16 cellular contexts compared by ENCODE assay signal in the genomic region with DNA sequence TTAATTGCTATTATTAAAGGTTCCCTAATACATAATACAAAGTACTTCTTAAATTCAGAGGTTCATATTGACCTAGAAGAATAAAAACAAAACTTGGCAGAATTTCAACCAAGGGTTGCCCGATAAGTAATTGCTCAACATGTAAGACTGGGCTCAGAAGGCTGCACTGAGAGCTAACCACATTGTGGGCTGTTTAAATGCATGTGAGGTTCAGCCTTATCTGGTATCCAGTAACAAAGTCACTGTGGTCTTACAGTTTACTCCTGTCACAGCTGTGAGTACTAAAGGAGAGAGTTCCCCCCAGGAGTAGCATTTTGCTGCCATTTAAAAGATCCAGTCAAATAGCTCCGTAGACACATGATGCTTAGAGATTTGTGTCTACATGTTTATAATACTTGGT. TPM values are rescaled to one million over a fixed set of nuclear protein-coding genes. Genes with fewer than 3 reads are reported as not detected.
DNase-seq lines count a peak whose midpoint lies in the region; ATAC-seq and TF ChIP-seq lines count a peak whose summit lies in the region.
"Had no signal": no experiment of that assay in that cellular context is flagged by ENCODE, and none has a peak within 500 bp of the region (broad histone marks: within the 10 kb centered on the region; RNA-seq: fewer than 3 reads in every experiment).

No MANE protein-coding gene starts in this region.

- no peak overlapping the region for H3K4me3 ChIP-seq in SK-N-MC
- no peak overlapping the region for H3K4me3 ChIP-seq in MM.1S (ENCODE audit: low read length)
- H3K4me3 ChIP-seq in PC-3 (ENCODE audit: low read length): no peak overlapping the region
- H3K4me3 ChIP-seq: lung had no signal

- H3F3A ChIP-seq in MM.1S (ENCODE audit: insufficient read depth, low read length): peaks cover 26% of the 10 kb centered on the region
- H3F3A ChIP-seq in PC-3 (ENCODE audit: low read length, unreplicated experiment): no peaks in the 10 kb centered on the region

- H3K27ac ChIP-seq in SK-N-MC: peak overlapping the region; percentile 66
- H3K27ac ChIP-seq in MM.1S (ENCODE audit: low read length): no peak overlapping the region
- no peak overlapping the region for H3K27ac ChIP-seq in PC-3 (ENCODE audit: low read length)

- H3K9ac ChIP-seq in SK-N-MC (ENCODE audit: insufficient read length) (no peak overlapping the region), MM.1S (ENCODE audit: low read length) (no peak overlapping the region), PC-3 (ENCODE audit: low read length) (no peak overlapping the region)

- TF ChIP-seq CTCF in type B pancreatic cell (conservative IDR thresholded peaks at IDR 0.05) (no peak), MM.1S (IDR thresholded peaks at IDR 0.05; ENCODE audit: low read length) (no peak), PC-3 (conservative IDR thresholded peaks at IDR 0.05; ENCODE audit: low read depth, low read length) (no peak)

- BruUV-seq in PC-3 (replicated peaks; lab: Mats Ljungman, UMichigan): no TSS peak

- POLR2A ChIA-PET in PC-3 (lab: Charles Lee; ENCODE audit: unreplicated experiment): no interaction called here

- H3K36me3 Mint-ChIP-seq in effector memory CD8-positive, alpha-beta T cell (ENCODE audit: insufficient read depth): peaks cover 57% of the 10 kb centered on the region
- H3K36me3 Mint-ChIP-seq in type B pancreatic cell: peaks cover 10% of the 10 kb centered on the region

- H2AFZ ChIP-seq in MM.1S (ENCODE audit: low read length) (no peak overlapping the region), PC-3 (ENCODE audit: low read length) (no peak overlapping the region)

- peaks cover 38% of the 10 kb centered on the region for H3K4me1 Mint-ChIP-seq in stimulated activated naive CD8-positive, alpha-beta T cell treated with anti-CD3 and anti-CD28 coated beads, Interleukin-15, amount 100 ng/mL, for 72 hours
- H3K4me1 Mint-ChIP-seq in effector memory CD8-positive, alpha-beta T cell (ENCODE audit: low read depth in 2 of 2): peaks cover 16 to 18% of the 10 kb centered on the region in 2 donors
- H3K4me1 Mint-ChIP-seq in type B pancreatic cell (ENCODE audit: unreplicated experiment): peaks cover 23% of the 10 kb centered on the region

- CTCF ChIA-PET in PC-3 (lab: Charles Lee): no interaction called here

- H3K4me3 Mint-ChIP-seq in stimulated activated naive CD8-positive, alpha-beta T cell treated with anti-CD3 and anti-CD28 coated beads, Interleukin-15, amount 100 ng/mL, for 72 hours: no peak overlapping the region
- H3K4me3 Mint-ChIP-seq in effector memory CD8-positive, alpha-beta T cell: no peak overlapping the region
- peak overlapping the region; percentile 89 for H3K4me3 Mint-ChIP-seq in type B pancreatic cell
- H3K4me3 Mint-ChIP-seq: T-helper 1 cell treated with Interleukin-12 subunit alpha and Interleukin-12 subunit beta and Interleukin-4 antibody, amounts not matched to agents 30 μg/mL and 1 μg/mL, for 36 hours had no signal

- H3K9me3 Mint-ChIP-seq in stimulated activated naive CD8-positive, alpha-beta T cell treated with anti-CD3 and anti-CD28 coated beads, Interleukin-15, amount 100 ng/mL, for 72 hours: no peaks in the 10 kb centered on the region
- no peaks in the 10 kb centered on the region for H3K9me3 Mint-ChIP-seq in effector memory CD8-positive, alpha-beta T cell
- peaks cover 4% of the 10 kb centered on the region for H3K9me3 Mint-ChIP-seq in type B pancreatic cell
- H3K9me3 Mint-ChIP-seq: T-helper 1 cell treated with Interleukin-12 subunit alpha and Interleukin-12 subunit beta and Interleukin-4 antibody, amounts not matched to agents 30 μg/mL and 1 μg/mL, for 36 hours had no signal

- H3K9me3 ChIP-seq in SK-N-MC (ENCODE audit: low read depth, low read length) (no peaks in the 10 kb centered on the region), MM.1S (replicated peaks; ENCODE audit: insufficient read depth, low read length) (no peaks in the 10 kb centered on the region), PC-3 (ENCODE audit: low read length) (no peaks in the 10 kb centered on the region)

- DNase-seq in stimulated activated naive CD8-positive, alpha-beta T cell treated with anti-CD3 and anti-CD28 coated beads, Interleukin-15, amount 100 ng/mL, for 72 hours: no peak
- no peak for DNase-seq in stimulated activated naive CD8-positive, alpha-beta T cell treated with anti-CD3 and anti-CD28 coated beads, Interleukin-15, Interleukin-2, amounts not matched to agents 100 U/mL and 50 U/mL, for 24 hours
- DNase-seq in SK-N-MC (ENCODE audit: low read depth, low spot score) (no peak), type B pancreatic cell (ENCODE audit: extremely low spot score, unreplicated experiment) (no peak), MM.1S (no peak), PC-3 (no peak), NCI-H2029 (lab: John Stamatoyannopoulos, UW) (no peak)
- no peak for DNase-seq in effector memory CD8-positive, alpha-beta T cell
- DNase-seq: anterior cingulate cortex; hypothalamus; NCI-H1436 treated with DMSO at 0.1 percent for 48 hours; posterior cingulate gyrus; stimulated activated CD4-positive, alpha-beta T cell treated with anti-CD3 and anti-CD28 coated beads, Interleukin-1b, Interleukin-23, amount 100 ng/mL, for 48 hours; stimulated activated naive CD4-positive, alpha-beta T cell treated with Interleukin-2 at 50 U/mL for 16 hours had no signal

- H3K27me3 ChIP-seq in MM.1S (replicated peaks; ENCODE audit: insufficient read depth, low read length) (no peaks in the 10 kb centered on the region), PC-3 (ENCODE audit: low read length) (no peaks in the 10 kb centered on the region)

- H3K27me3 Mint-ChIP-seq in stimulated activated naive CD8-positive, alpha-beta T cell treated with anti-CD3 and anti-CD28 coated beads, Interleukin-15, amount 100 ng/mL, for 72 hours: no peaks in the 10 kb centered on the region
- H3K27me3 Mint-ChIP-seq in effector memory CD8-positive, alpha-beta T cell: no peaks in the 10 kb centered on the region
- no peaks in the 10 kb centered on the region for H3K27me3 Mint-ChIP-seq in type B pancreatic cell

- H4K20me1 ChIP-seq in MM.1S (ENCODE audit: insufficient read depth, low read length) (no peaks in the 10 kb centered on the region), PC-3 (ENCODE audit: low read length) (no peaks in the 10 kb centered on the region)

- intact Hi-C loops in PC-3 (cut with micrococcal nuclease): no loop called here

- ATAC-seq in stimulated activated naive CD8-positive, alpha-beta T cell treated with anti-CD3 and anti-CD28 coated beads, Interleukin-15, amount 100 ng/mL, for 72 hours: peak; percentile 42
- ATAC-seq in stimulated activated naive CD8-positive, alpha-beta T cell treated with anti-CD3 and anti-CD28 coated beads, Interleukin-15, Interleukin-2, amounts not matched to agents 100 U/mL and 50 U/mL, for 24 hours: no peak
- ATAC-seq in effector memory CD8-positive, alpha-beta T cell (replicated peaks): peak; percentile 35
- no peak for ATAC-seq in PC-3

- H3K4me2 ChIP-seq in MM.1S (ENCODE audit: low read depth, low read length) (no peak overlapping the region), PC-3 (ENCODE audit: low read length) (no peak overlapping the region)

- peak overlapping the region in 1 of 2 donors; percentile 48 for H3K27ac Mint-ChIP-seq in stimulated activated naive CD8-positive, alpha-beta T cell treated with anti-CD3 and anti-CD28 coated beads, Interleukin-15, amount 100 ng/mL, for 72 hours
- no peak overlapping the region for H3K27ac Mint-ChIP-seq in effector memory CD8-positive, alpha-beta T cell
- no peak overlapping the region for H3K27ac Mint-ChIP-seq in type B pancreatic cell
- H3K27ac Mint-ChIP-seq: T-helper 1 cell treated with Interleukin-12 subunit alpha and Interleukin-12 subunit beta and Interleukin-4 antibody, amounts not matched to agents 30 μg/mL and 1 μg/mL, for 36 hours had no signal

- H3K9me2 ChIP-seq in MM.1S (replicated peaks; ENCODE audit: insufficient read depth, low read length): no peaks in the 10 kb centered on the region
- no peaks in the 10 kb centered on the region for H3K9me2 ChIP-seq in PC-3 (replicated peaks; ENCODE audit: low read length)

- peaks cover 8% of the 10 kb centered on the region for H3K79me2 ChIP-seq in MM.1S (ENCODE audit: low read length)
- H3K79me2 ChIP-seq in PC-3 (ENCODE audit: low read length): peaks cover 20% of the 10 kb centered on the region

- H3K4me1 ChIP-seq in MM.1S (ENCODE audit: low read length) (peaks cover 5% of the 10 kb centered on the region; the same call in 1 of the 2 replicates), PC-3 (ENCODE audit: insufficient read depth, low read length) (peaks cover 10% of the 10 kb centered on the region; the same call in 1 of the 2 replicates)

- peaks cover 48% of the 10 kb centered on the region for H3K36me3 ChIP-seq in SK-N-MC (ENCODE audit: insufficient read depth, low read length)
- peaks cover 15% of the 10 kb centered on the region for H3K36me3 ChIP-seq in MM.1S (replicated peaks; ENCODE audit: insufficient read depth, low read length)
- peaks cover 13% of the 10 kb centered on the region for H3K36me3 ChIP-seq in PC-3 (ENCODE audit: low read depth, low read length)

RNA-seq across cellular contexts. Expression of a gene that starts 1.6 kb away (rescaled TPM):
- 30.0 and 60.0 TPM in 2 replicates for total RNA-seq in type B pancreatic cell (ENCODE audit: low replicate concordance)
- 11.8 and 14.8 TPM in 2 replicates for total RNA-seq in PC-3 (2014; rRNA removed)

RNA-seq across cellular contexts. Expression of a gene that starts 11.3 kb away (rescaled TPM):
- 9.7 and 11.8 TPM in 2 replicates for total RNA-seq in type B pancreatic cell (ENCODE audit: low replicate concordance)
- total RNA-seq in PC-3 (2014; rRNA removed): 8.8 and 9.2 TPM in 2 replicates

RNA-seq across cellular contexts. Expression of a gene that starts 45.4 kb away (rescaled TPM):
- 63.7 and 72.0 TPM in 2 replicates for total RNA-seq in type B pancreatic cell (ENCODE audit: low replicate concordance)
- total RNA-seq in PC-3 (2014; rRNA removed): 33.0 and 40.5 TPM in 2 replicates

RNA-seq across cellular contexts. Expression of a gene that starts 55.3 kb away (rescaled TPM):
- 11.1 and 13.5 TPM in 2 replicates for total RNA-seq in type B pancreatic cell (ENCODE audit: low replicate concordance)
- 8.0 and 11.1 TPM in 2 replicates for total RNA-seq in PC-3 (2014; rRNA removed)

RNA-seq across cellular contexts. Expression of a gene that starts 55.4 kb away (rescaled TPM):
- 71.3 and 94.7 TPM in 2 replicates for total RNA-seq in type B pancreatic cell (ENCODE audit: low replicate concordance)
- 128 and 143 TPM in 2 replicates for total RNA-seq in PC-3 (2014; rRNA removed)

Comparison
In these comparisons a context has a peak if more than half of its experiments do, and no peak if none do; other contexts are left out.
1. ATAC-seq: peak in stimulated activated naive CD8-positive, alpha-beta T cell treated with anti-CD3 and anti-CD28 coated beads, Interleukin-15, amount 100 ng/mL, for 72 hours (single experiment) and effector memory CD8-positive, alpha-beta T cell (single experiment); none in stimulated activated naive CD8-positive, alpha-beta T cell treated with anti-CD3 and anti-CD28 coated beads, Interleukin-15, Interleukin-2, amounts not matched to agents 100 U/mL and 50 U/mL, for 24 hours (single experiment) and PC-3 (single experiment).